In genomic region chr17:78144146-78144719, GRCh38 we compare ENCODE assay signal across 1 cellular context.
TF ChIP-seq lines count a peak whose summit lies in the region.

No MANE protein-coding gene starts in this region.

TF ChIP-seq in HEK293, 187 proteins besides CTCF, POLR2A, EP300 and RAD21 (continued from another document):
- peak; percentile 82 for TF ChIP-seq ZSCAN30 (tag by site-specific recombination; IDR thresholded peaks at IDR 0.05)
